In the genomic region with DNA sequence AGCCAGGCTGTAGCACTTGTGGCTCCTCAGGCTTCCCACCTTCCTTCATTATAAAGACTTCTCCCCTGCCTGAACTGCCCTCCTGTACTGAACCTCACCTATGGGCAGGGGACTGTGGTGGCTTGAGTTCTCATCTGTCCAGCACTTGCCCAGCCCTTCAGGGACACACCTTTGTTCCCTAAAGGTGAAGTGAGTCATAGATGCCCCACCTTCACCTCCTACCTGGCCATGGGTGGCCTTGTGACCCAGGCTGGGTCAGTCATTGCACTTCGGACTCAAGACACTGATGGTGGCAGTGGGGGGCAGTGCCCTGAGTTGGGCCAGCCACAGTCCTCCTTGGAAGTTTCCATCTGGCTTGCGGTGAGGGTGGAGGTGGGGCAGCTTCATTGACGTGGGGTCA, we compare ENCODE assay signal across 1 cellular context.
TF ChIP-seq lines count a peak whose summit lies in the region.

No MANE protein-coding gene starts in this region.

TF ChIP-seq in HepG2, 621 proteins besides CTCF, POLR2A, EP300 and RAD21:
- TF ChIP-seq, protein P1, sequence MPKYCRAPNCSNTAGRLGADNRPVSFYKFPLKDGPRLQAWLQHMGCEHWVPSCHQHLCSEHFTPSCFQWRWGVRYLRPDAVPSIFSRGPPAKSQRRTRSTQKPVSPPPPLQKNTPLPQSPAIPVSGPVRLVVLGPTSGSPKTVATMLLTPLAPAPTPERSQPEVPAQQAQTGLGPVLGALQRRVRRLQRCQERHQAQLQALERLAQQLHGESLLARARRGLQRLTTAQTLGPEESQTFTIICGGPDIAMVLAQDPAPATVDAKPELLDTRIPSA (CRISPR knock-in tag; IDR thresholded peaks at IDR 0.05; ENCODE audit: borderline replicate concordance), result no peak
- TF ChIP-seq HNF4A (CRISPR knock-in tag; IDR thresholded peaks at IDR 0.05) (peak; percentile 24; the same call in 1 of the 2 replicates), FOSL2 (CRISPR knock-in tag; IDR thresholded peaks at IDR 0.05) (peak; percentile 53), ZEB1 (IDR thresholded peaks at IDR 0.05; ENCODE audit: insufficient replicate concordance, low read depth) (peak; percentile 31)
